In the genomic region with DNA sequence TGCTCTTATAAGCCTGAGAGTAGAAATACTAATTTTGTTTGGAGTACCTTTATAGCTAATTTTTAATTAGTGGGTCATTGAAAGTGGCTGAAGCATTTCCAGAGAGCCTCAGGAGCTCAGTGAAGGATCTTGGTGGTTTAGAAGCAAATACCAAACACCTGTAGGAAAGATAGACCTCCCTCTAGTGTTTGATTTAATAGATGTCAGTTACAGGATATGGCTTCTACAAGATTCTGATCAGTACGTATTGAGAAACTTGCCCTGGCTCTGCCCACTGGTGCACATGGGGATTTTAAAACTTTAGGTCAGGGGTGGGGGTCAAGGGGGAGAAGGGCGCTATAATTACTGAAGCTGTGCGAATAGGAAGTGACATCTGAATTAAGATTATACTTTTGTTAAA, we compare ENCODE assay signal across 8 cellular contexts.
DNase-seq lines count a peak whose midpoint lies in the region; ATAC-seq, FAIRE-seq and TF ChIP-seq lines count a peak whose summit lies in the region.

No MANE protein-coding gene starts in this region.

- no peak for TF ChIP-seq POLR2A in HepG2 (IDR thresholded peaks at IDR 0.05; ENCODE audit: insufficient read depth in 1 of 2, low read depth in 2 of 2, low read length in 2 of 2)
- TF ChIP-seq POLR2A in prostate gland (IDR thresholded peaks at IDR 0.05) = no peak

- DNase-seq in HepG2 (ENCODE audit: low spot score) = peak; percentile 19
- no peak for DNase-seq in activated naive CD4-positive, alpha-beta T cell (lab: John Stamatoyannopoulos, UW)
- DNase-seq in prostate gland (ENCODE audit: low spot score) = no peak
- DNase-seq in NCI-H1048 (lab: John Stamatoyannopoulos, UW) = no peak
- DNase-seq in activated CD4-positive, CD25-positive, alpha-beta regulatory T cell treated with anti-CD3 and anti-CD28 coated beads, Interleukin-2, amount 50 U/mL, for 72 hours = no peak

- H3K9me2 ChIP-seq in OCI-LY1 (ENCODE audit: low read depth, low read length) = no peaks in the 10 kb centered on the region

- TF ChIP-seq CTCF in GM12873 (IDR thresholded peaks at IDR 0.05; ENCODE audit: insufficient read depth, low read depth, low read length, missing control alignments) (peak; percentile 40), OCI-LY1 (IDR thresholded peaks at IDR 0.05; ENCODE audit: low read length) (peak; percentile 72), HepG2 (CRISPR knock-in tag; IDR thresholded peaks at IDR 0.05) (peak; percentile 47), prostate gland (IDR thresholded peaks at IDR 0.05) (no peak)

- H3K27me3 ChIP-seq in OCI-LY1 (ENCODE audit: insufficient read depth, low read length) = no peaks in the 10 kb centered on the region
- H3K27me3 ChIP-seq in HepG2 (ENCODE audit: control insufficient read depth in 1 of 2, insufficient read depth in 2 of 2, low read length in 2 of 2) = no peaks in the 10 kb centered on the region
- no peaks in the 10 kb centered on the region for H3K27me3 ChIP-seq in prostate gland (replicated peaks; ENCODE audit: insufficient read depth)

- POLR2A ChIA-PET in HepG2 (lab: Yijun Ruan, JAX) = no interaction called here

- intact Hi-C loops in HepG2 (cut with micrococcal nuclease; ENCODE audit: unreplicated experiment) = loop anchor here (1.0 to 5.0 kb wide), 3 partner anchors 75 to 276 kb away; a partner anchor contains a TSS
- intact Hi-C loops in prostate gland (cut with DNase I) = no loop called here

- H3K4me3 ChIP-seq in OCI-LY1 (ENCODE audit: low read depth, low read length, poor library complexity, severe bottlenecking) (no peak overlapping the region), HepG2 (replicated peaks in 1 of 3; ENCODE audit: insufficient read depth in 1 of 3, low read depth in 2 of 3, low read length in 3 of 3) (no peak overlapping the region), prostate gland (no peak overlapping the region)

- in situ Hi-C loops in HepG2 (cut with HindIII; ENCODE audit: extremely low pct_ligation_motif_present, low pct_unique_long_range_greater_than_20kb) = loop anchor here (5.0 kb wide), 1 partner anchor 76 kb away; no protein-coding TSS in a partner anchor

- ATAC-seq in GM21737 (IDR thresholded peaks at IDR 0.05; ENCODE audit: unreplicated experiment) (peak; percentile 71), HepG2 (peak; percentile 60)

- H3K9me3 ChIP-seq in OCI-LY1 (ENCODE audit: low read length) (no peaks in the 10 kb centered on the region), HepG2 (ENCODE audit: low read length) (no peaks in the 10 kb centered on the region), prostate gland (no peaks in the 10 kb centered on the region)

- TF ChIP-seq EP300 in HepG2 (IDR thresholded peaks at IDR 0.05; ENCODE audit: low read depth in 2 of 2, low read length in 2 of 2) (no peak), HepG2 (CRISPR knock-in tag; IDR thresholded peaks at IDR 0.05; ENCODE audit: borderline replicate concordance) (no peak)

- 94% methylated on average over 3 of the region's 3 CpGs for WGBS in HepG2 (ENCODE audit: low lambda C conversion rate)
- 83% methylated on average over 3 of the region's 3 CpGs for WGBS in prostate gland

- TF ChIP-seq RAD21 in HepG2 (CRISPR knock-in tag; IDR thresholded peaks at IDR 0.05) = 0 out of 2 replicates have a peak, but pooled peaks have one; percentile 31

- H2AFZ ChIP-seq in OCI-LY1 (ENCODE audit: low read length) = no peak overlapping the region
- no peak overlapping the region for H2AFZ ChIP-seq in HepG2 (ENCODE audit: low read length)

- H3K4me1 ChIP-seq in OCI-LY1 (ENCODE audit: insufficient read depth, low read length, severe bottlenecking) (peaks cover 34% of the 10 kb centered on the region), HepG2 (ENCODE audit: insufficient read depth, low read length) (peaks cover 16% of the 10 kb centered on the region), prostate gland (replicated peaks) (no peaks in the 10 kb centered on the region)

- no peaks in the 10 kb centered on the region; the same call in 1 of the 2 replicates for H3F3A ChIP-seq in OCI-LY1 (ENCODE audit: insufficient read depth, low read length)

- peaks cover 67% of the 10 kb centered on the region for H3K79me2 ChIP-seq in OCI-LY1 (ENCODE audit: insufficient read depth, low read length)
- peaks cover 1% of the 10 kb centered on the region for H3K79me2 ChIP-seq in HepG2 (ENCODE audit: insufficient read depth, low read length)

- H4K20me1 ChIP-seq in OCI-LY1 (ENCODE audit: insufficient read depth, low read length) (no peaks in the 10 kb centered on the region), HepG2 (ENCODE audit: insufficient read depth, low read length) (no peaks in the 10 kb centered on the region)

- H3K9ac ChIP-seq in OCI-LY1 (ENCODE audit: low read length) (no peak overlapping the region), HepG2 (ENCODE audit: insufficient read depth, low read depth, low read length) (no peak overlapping the region)

- H3K27ac ChIP-seq in OCI-LY1 (ENCODE audit: low read depth, low read length, poor library complexity, severe bottlenecking) = no peak overlapping the region
- H3K27ac ChIP-seq in HepG2 (ENCODE audit: extremely low read length, insufficient read depth, low read length) = no peak overlapping the region
- H3K27ac ChIP-seq in prostate gland = no peak overlapping the region

- H3K4me2 ChIP-seq in OCI-LY1 (ENCODE audit: low read length) (no peak overlapping the region), HepG2 (ENCODE audit: low read depth, low read length) (no peak overlapping the region)

- BruUV-seq in HepG2 (replicated peaks; lab: Mats Ljungman, UMichigan) = no TSS peak

- peak; percentile 64 for FAIRE-seq in HepG2 (lab: Jason Lieb, UNC)

- H3K36me3 ChIP-seq in OCI-LY1 (ENCODE audit: insufficient read depth, low read length) (peaks cover 43% of the 10 kb centered on the region), HepG2 (replicated peaks in 1 of 2; ENCODE audit: control insufficient read depth in 1 of 2, insufficient read depth in 2 of 2, low read length in 2 of 2) (no peaks in the 10 kb centered on the region), prostate gland (no peaks in the 10 kb centered on the region)

- CTCF ChIA-PET in HepG2 (lab: Yijun Ruan, JAX; ENCODE audit: low intra/inter-chr PET ratio, low total read pairs) = interaction anchor here (1.4 kb wide), 1 partner anchor 75 kb away, joined by 12 read pairs; no protein-coding TSS in a partner anchor

TF ChIP-seq in HepG2, 621 proteins besides CTCF, POLR2A, EP300 and RAD21:
- TF ChIP-seq STAG1 (CRISPR knock-in tag; IDR thresholded peaks at IDR 0.05) = peak; percentile 62
- no peak for TF ChIP-seq PHF8 (CRISPR knock-in tag; IDR thresholded peaks at IDR 0.05)
- no peak for TF ChIP-seq ZNF776 (CRISPR knock-in tag; IDR thresholded peaks at IDR 0.05)
- no peak for TF ChIP-seq ZNF205 (CRISPR knock-in tag; IDR thresholded peaks at IDR 0.05)
- TF ChIP-seq ZNF230 (CRISPR knock-in tag; IDR thresholded peaks at IDR 0.05) = no peak
- no peak for TF ChIP-seq ZNF460 (CRISPR knock-in tag; IDR thresholded peaks at IDR 0.05; ENCODE audit: borderline replicate concordance)
- no peak for TF ChIP-seq ZNF607 (CRISPR knock-in tag; IDR thresholded peaks at IDR 0.05; ENCODE audit: borderline replicate concordance)
- TF ChIP-seq SNRNP70 (IDR thresholded peaks at IDR 0.05; ENCODE audit: low read depth, low read length) = no peak
- TF ChIP-seq ZBTB20 (CRISPR knock-in tag; IDR thresholded peaks at IDR 0.05; ENCODE audit: borderline replicate concordance, low read depth) = no peak
- no peak for TF ChIP-seq POLR2AphosphoS2 (IDR thresholded peaks at IDR 0.05; ENCODE audit: low read depth, low read length)
- peak; percentile 34; the same call in 1 of the 2 replicates for TF ChIP-seq SMC3 (IDR thresholded peaks at IDR 0.05; ENCODE audit: low read length)
- no peak for TF ChIP-seq MAFK (conservative IDR thresholded peaks at IDR 0.05 in 1 of 2, IDR thresholded peaks at IDR 0.05 in 1 of 2; ENCODE audit: low read length in 2 of 2)

Comparison
In these comparisons a context has a peak if more than half of its experiments do, and no peak if none do; other contexts are left out.
1. CTCF ChIP-seq: peak in GM12873 (single experiment), OCI-LY1 (single experiment) and HepG2 (single experiment); none in prostate gland (0 of 4).